ENCODE assay signal across 23 cellular contexts in the genomic region with DNA sequence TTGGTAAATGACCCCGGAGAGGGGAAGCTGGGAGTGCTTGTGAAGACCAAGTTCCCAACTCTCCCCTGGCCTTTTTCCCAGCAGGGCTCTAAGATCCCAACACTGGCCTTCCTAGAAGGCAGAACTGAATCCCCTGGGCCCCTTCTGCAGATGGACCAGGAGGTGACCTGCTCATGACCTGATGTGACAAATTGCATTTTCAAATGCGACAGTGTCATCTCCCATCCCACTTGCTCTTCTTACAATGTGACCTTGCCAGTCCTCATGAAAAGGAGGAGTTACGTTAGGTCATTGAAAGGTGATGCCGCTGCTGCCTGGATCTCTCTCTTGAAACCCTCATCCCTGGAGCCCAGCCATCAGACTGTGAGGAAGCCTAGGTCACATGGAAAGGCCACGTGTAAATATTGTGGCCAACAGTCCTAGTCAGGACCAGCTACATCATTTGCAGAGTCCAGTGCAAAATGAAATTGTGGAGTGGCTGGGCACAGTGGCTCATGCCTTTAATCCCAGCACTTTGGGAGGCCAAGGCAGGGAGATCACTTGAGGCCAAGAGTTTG.
A peak's percentile ranks its signal among the peaks of the same experiment; 100 is the strongest.
DNase-seq lines count a peak whose midpoint lies in the region; ATAC-seq and TF ChIP-seq lines count a peak whose summit lies in the region.
"Had no signal": no experiment of that assay in that cellular context is flagged by ENCODE, and none has a peak within 500 bp of the region (broad histone marks: within the 10 kb centered on the region; RNA-seq: fewer than 3 reads in every experiment).

No MANE protein-coding gene starts in this region.

- no peak for TF ChIP-seq CTCF in WERI-Rb-1 (IDR thresholded peaks at IDR 0.05; ENCODE audit: low read depth, low read length)

- ATAC-seq in HG03439 (IDR thresholded peaks at IDR 0.05; ENCODE audit: unreplicated experiment): no peak
- ATAC-seq: left cardiac atrium, psoas muscle, T-cell had no signal

- DNase-seq in NCI-H2029 (lab: John Stamatoyannopoulos, UW) (peak; percentile 88), WERI-Rb-1 (peak; percentile 57), medulla oblongata (ENCODE audit: extremely low spot score) (peak; percentile 55), SW 1271 (lab: John Stamatoyannopoulos, UW) (no peak), NCI-H1105 (lab: John Stamatoyannopoulos, UW) (no peak)
- DNase-seq: activated CD4-positive, CD25-positive, alpha-beta regulatory T cell; DMS79; esophagus squamous epithelium; foreskin melanocyte; GDM1; GM23248; HFFc6; Karpas-422; left cardiac atrium; MV-4-11; NCI-H187; NCI-H226; stimulated activated naive CD4-positive, alpha-beta T cell; T-cell had no signal

- no peaks in the 10 kb centered on the region for H3K27me3 ChIP-seq in WERI-Rb-1 (ENCODE audit: insufficient read depth, low read depth, severe bottlenecking)
- H3K27me3 ChIP-seq: ascending aorta had no signal

- H3K4me3 ChIP-seq in WERI-Rb-1 (ENCODE audit: low read depth, low read length): peak overlapping the region; percentile 20; the same call in 1 of the 2 replicates
- H3K4me3 ChIP-seq: ascending aorta, BLaER1, esophagus squamous epithelium, GM23248, psoas muscle had no signal

- H3K36me3 ChIP-seq in WERI-Rb-1: no peaks in the 10 kb centered on the region
- H3K36me3 ChIP-seq: ascending aorta, BLaER1, esophagus squamous epithelium had no signal

- peak overlapping the region; percentile 71 for H3K27ac ChIP-seq in WERI-Rb-1
- H3K27ac ChIP-seq: ascending aorta, BLaER1, esophagus squamous epithelium, GM23248, psoas muscle had no signal

- H3K9me3 ChIP-seq in WERI-Rb-1 (ENCODE audit: severe bottlenecking): no peaks in the 10 kb centered on the region
- H3K9me3 ChIP-seq: ascending aorta, BLaER1, esophagus squamous epithelium, psoas muscle had no signal

Comparison
In these comparisons a context has a peak if more than half of its experiments do, and no peak if none do; other contexts are left out.
1. DNase-seq: peak in NCI-H2029 (single experiment), WERI-Rb-1 (single experiment) and medulla oblongata (single experiment); none in SW 1271 (0 of 2) and NCI-H1105 (single experiment).